In genomic region chr1:188668083-188668482, GRCh38 we compare ENCODE assay signal across 17 cellular contexts.
DNase-seq lines count a peak whose midpoint lies in the region; ATAC-seq and TF ChIP-seq lines count a peak whose summit lies in the region.
"Had no signal": no experiment of that assay in that cellular context is flagged by ENCODE, and none has a peak within 500 bp of the region (broad histone marks: within the 10 kb centered on the region; RNA-seq: fewer than 3 reads in every experiment).

No MANE protein-coding gene starts in this region.

- H3K4me3 ChIP-seq in Panc1 (ENCODE audit: low read depth in 2 of 2, low read length in 2 of 2) = no peak overlapping the region
- no peak overlapping the region for H3K4me3 ChIP-seq in stomach
- H3K4me3 ChIP-seq: colonic mucosa, lower lobe of right lung had no signal

- no peak overlapping the region for H3K4me3 Mint-ChIP-seq in HFFc6
- H3K4me3 Mint-ChIP-seq: B cell; naive thymus-derived CD4-positive, alpha-beta T cell had no signal

- TF ChIP-seq EP300 in stomach (IDR thresholded peaks at IDR 0.05) = no peak

- no peaks in the 10 kb centered on the region for H3K4me1 Mint-ChIP-seq in HFFc6 (ENCODE audit: low read depth)
- H3K4me1 Mint-ChIP-seq: B cell; naive thymus-derived CD4-positive, alpha-beta T cell had no signal

- in situ Hi-C loops in Panc1 (cut with HindIII; ENCODE audit: low pct_unique_long_range_greater_than_20kb, low sequenced_read_pairs) = no loop called here

- H3K27me3 ChIP-seq in Panc1 (ENCODE audit: control insufficient read depth, insufficient read depth, low read length) (no peaks in the 10 kb centered on the region), stomach (no peaks in the 10 kb centered on the region)
- H3K27me3 ChIP-seq: colonic mucosa had no signal

- CTCF ChIA-PET in HEK293T (lab: Yijun Ruan, JAX) (interaction anchor here (0.6 kb wide), 1 partner anchor 8 kb away, joined by 3 read pairs; no protein-coding TSS in a partner anchor), Panc1 (lab: Charles Lee) (no interaction called here)

- TF ChIP-seq CTCF in Panc1 (IDR thresholded peaks at IDR 0.05) = 0 out of 2 replicates have a peak, but pooled peaks have one; percentile 7
- no peak for TF ChIP-seq CTCF in HFFc6 (IDR thresholded peaks at IDR 0.05)
- no peak for TF ChIP-seq CTCF in stomach (IDR thresholded peaks at IDR 0.05)

- no TSS peak for BruUV-seq in Panc1 (replicated peaks; lab: Mats Ljungman, UMichigan)

- H3K27ac Mint-ChIP-seq in HFFc6 = no peak overlapping the region
- H3K27ac Mint-ChIP-seq: B cell; naive thymus-derived CD4-positive, alpha-beta T cell had no signal

- ATAC-seq in Panc1 (no peak), GM19467 (IDR thresholded peaks at IDR 0.05; ENCODE audit: unreplicated experiment) (no peak)
- ATAC-seq: lower lobe of right lung; naive thymus-derived CD4-positive, alpha-beta T cell had no signal

- H3K27ac ChIP-seq in Panc1 (ENCODE audit: low read length) (no peak overlapping the region), stomach (no peak overlapping the region)
- H3K27ac ChIP-seq: colonic mucosa, lower lobe of right lung had no signal

- H3K36me3 ChIP-seq in Panc1 (ENCODE audit: control insufficient read depth, insufficient read depth, low read length) (no peaks in the 10 kb centered on the region), stomach (no peaks in the 10 kb centered on the region)
- H3K36me3 ChIP-seq: colonic mucosa, lower lobe of right lung had no signal

- H3K36me3 Mint-ChIP-seq in HFFc6 (ENCODE audit: low read depth) = no peaks in the 10 kb centered on the region
- H3K36me3 Mint-ChIP-seq: naive thymus-derived CD4-positive, alpha-beta T cell had no signal

- no peaks in the 10 kb centered on the region for H3K27me3 Mint-ChIP-seq in HFFc6 (ENCODE audit: insufficient read depth)
- H3K27me3 Mint-ChIP-seq: B cell; naive thymus-derived CD4-positive, alpha-beta T cell had no signal

- WGBS in stomach, 5 donors = 79 to 94% (median 92%) methylated on average over 2 of the region's 2 CpGs

- H3K9me3 Mint-ChIP-seq in HFFc6 = peaks cover 34% of the 10 kb centered on the region

- no peak for TF ChIP-seq POLR2A in stomach (IDR thresholded peaks at IDR 0.05)

- H3K4me1 ChIP-seq in Panc1 (ENCODE audit: control insufficient read depth, insufficient read depth, low read length) = no peaks in the 10 kb centered on the region
- no peaks in the 10 kb centered on the region for H3K4me1 ChIP-seq in stomach
- H3K4me1 ChIP-seq: colonic mucosa, lower lobe of right lung had no signal

- POLR2A ChIA-PET in HEK293T (lab: Yijun Ruan, JAX) (no interaction called here), Panc1 (lab: Charles Lee) (no interaction called here)

- peak; percentile 27 for DNase-seq in ELR (ENCODE audit: low read depth)
- peak; percentile 20 for DNase-seq in HEK293T (ENCODE audit: extremely low spot score)
- DNase-seq in Panc1 (ENCODE audit: low read depth, low spot score) = no peak
- DNase-seq in iPS DF 19.7 (ENCODE audit: low read depth, low spot score) = peak; percentile 25
- no peak for DNase-seq in HFFc6
- no peak for DNase-seq in stomach
- DNase-seq: activated CD4-positive, CD25-positive, alpha-beta regulatory T cell; activated effector memory CD4-positive, alpha-beta T cell treated with anti-CD3 and anti-CD28 coated beads, Interleukin-2, amount 50 U/mL, for 16 hours; anterior cingulate cortex; colonic mucosa; erythroblast; lower lobe of right lung; naive thymus-derived CD4-positive, alpha-beta T cell; NCI-H1105 treated with DMSO at 0.1 percent for 48 hours; stimulated activated CD4-positive, alpha-beta T cell treated with anti-CD3 and anti-CD28 coated beads, Interleukin-15, amount 100 ng/mL, for 24 hours had no signal

- intact Hi-C loops in Panc1 (cut with micrococcal nuclease; ENCODE audit: unreplicated experiment) (no loop called here), stomach (cut with DNase I; ENCODE audit: low total_unique reads) (no loop called here)

- no peaks in the 10 kb centered on the region for H3K9me3 ChIP-seq in Panc1 (ENCODE audit: control insufficient read depth, insufficient read depth, low read depth, low read length)
- peaks cover 0 to 7% (median 0%) of the 10 kb centered on the region in 4 donors for H3K9me3 ChIP-seq in stomach
- H3K9me3 ChIP-seq: colonic mucosa, lower lobe of right lung had no signal

TF ChIP-seq in HEK293T, 16 proteins besides CTCF, POLR2A, EP300 and RAD21:
- TF ChIP-seq L3MBTL2 (conservative IDR thresholded peaks at IDR 0.05) = no peak
- TF ChIP-seq BHLHE40 (IDR thresholded peaks at IDR 0.05; ENCODE audit: borderline replicate concordance) = no peak
- TF ChIP-seq TARDBP (IDR thresholded peaks at IDR 0.05) = no peak
- no peak for TF ChIP-seq PKNOX1 (IDR thresholded peaks at IDR 0.05)
- no peak for TF ChIP-seq ZNF384 (IDR thresholded peaks at IDR 0.05)
- TF ChIP-seq FOXM1 (IDR thresholded peaks at IDR 0.05; ENCODE audit: borderline replicate concordance) = no peak
- TF ChIP-seq ELF4 (IDR thresholded peaks at IDR 0.05) = no peak
- TF ChIP-seq SUZ12 (IDR thresholded peaks at IDR 0.05) = no peak
- no peak for TF ChIP-seq FOXK2 (IDR thresholded peaks at IDR 0.05)
- no peak for TF ChIP-seq LEF1 (IDR thresholded peaks at IDR 0.05; ENCODE audit: borderline replicate concordance)
- TF ChIP-seq SP1 (IDR thresholded peaks at IDR 0.05) = no peak
- TF ChIP-seq CTBP1 (IDR thresholded peaks at IDR 0.05; ENCODE audit: borderline replicate concordance) = no peak
- TF ChIP-seq ARNT (IDR thresholded peaks at IDR 0.05) = no peak
- TF ChIP-seq NFRKB (IDR thresholded peaks at IDR 0.05) = no peak
- TF ChIP-seq HDGF (IDR thresholded peaks at IDR 0.05; ENCODE audit: borderline replicate concordance) = no peak
- TF ChIP-seq FOXA1 (IDR thresholded peaks at IDR 0.05) = no peak

Comparison
In these comparisons a context has a peak if more than half of its experiments do, and no peak if none do; other contexts are left out.
1. DNase-seq: peak in ELR (single experiment), HEK293T (single experiment) and iPS DF 19.7 (single experiment); none in Panc1 (single experiment), HFFc6 (single experiment) and stomach (single experiment).